8 cellular contexts compared by ENCODE assay signal in genomic region chr1:16078925-16079656, GRCh38. TPM values are rescaled to one million over a fixed set of nuclear protein-coding genes. Genes with fewer than 3 reads are reported as not detected.
DNase-seq lines count a peak whose midpoint lies in the region; ATAC-seq and TF ChIP-seq lines count a peak whose summit lies in the region.

No MANE protein-coding gene starts in this region.

- no peak overlapping the region for H3K4me3 ChIP-seq in A673 (ENCODE audit: low read depth, low read length, poor library complexity, severe bottlenecking)

- H3K4me3 Mint-ChIP-seq in activated naive CD4-positive, alpha-beta T cell treated with anti-CD3 and anti-CD28 coated beads, Interleukin-2, amount 10 ng/mL, durations not matched to agents 7 days and 5 days: peak overlapping the region; percentile 50
- H3K4me3 Mint-ChIP-seq in type B pancreatic cell: no peak overlapping the region

- intact Hi-C loops in A673 (cut with micrococcal nuclease; ENCODE audit: unreplicated experiment): loop anchor here (2.0 kb wide), 5 partner anchors 76 to 284 kb away; partner anchors contain the start of gene CPLANE2
- intact Hi-C loops in posterior cingulate gyrus (cut with DNase I): loop anchor here (1.0 to 5.0 kb wide), 3 partner anchors 108 to 358 kb away; partner anchors contain the start of gene SPATA21

- no peaks in the 10 kb centered on the region for H3K27me3 ChIP-seq in A673 (replicated peaks; ENCODE audit: insufficient read depth, low read depth, low read length, poor library complexity)

- H3K36me3 ChIP-seq in A673 (ENCODE audit: insufficient read depth, low read length, poor library complexity, severe bottlenecking): no peaks in the 10 kb centered on the region

- POLR2A ChIA-PET in A673 (lab: Charles Lee; ENCODE audit: low non-redundant PET): no interaction called here

- H3K4me1 Mint-ChIP-seq in activated naive CD4-positive, alpha-beta T cell treated with anti-CD3 and anti-CD28 coated beads, Interleukin-2, amount 10 ng/mL, durations not matched to agents 7 days and 5 days: peaks cover 13% of the 10 kb centered on the region
- H3K4me1 Mint-ChIP-seq in type B pancreatic cell (ENCODE audit: unreplicated experiment): peaks cover 30% of the 10 kb centered on the region

- no TSS peak for BruUV-seq in A673 (replicated peaks; lab: Mats Ljungman, UMichigan)

- peak overlapping the region; percentile 65 for H3K27ac Mint-ChIP-seq in activated naive CD4-positive, alpha-beta T cell treated with anti-CD3 and anti-CD28 coated beads, Interleukin-2, amount 10 ng/mL, durations not matched to agents 7 days and 5 days
- H3K27ac Mint-ChIP-seq in type B pancreatic cell: peak overlapping the region; percentile 76

- H3K27ac ChIP-seq in A673 (ENCODE audit: low read depth, low read length, poor library complexity, severe bottlenecking): no peak overlapping the region

- peaks cover 37% of the 10 kb centered on the region for H3K27me3 Mint-ChIP-seq in activated naive CD4-positive, alpha-beta T cell treated with anti-CD3 and anti-CD28 coated beads, Interleukin-2, amount 10 ng/mL, durations not matched to agents 7 days and 5 days
- H3K27me3 Mint-ChIP-seq in type B pancreatic cell: peaks cover 5% of the 10 kb centered on the region

- peak; percentile 86 for DNase-seq in A673 (ENCODE audit: low spot score)
- peak; percentile 63 for DNase-seq in NCI-H1105 (lab: John Stamatoyannopoulos, UW)
- peak; percentile 29 for DNase-seq in SKM-1 (lab: John Stamatoyannopoulos, UW; ENCODE audit: unreplicated experiment)
- peak; percentile 85 for DNase-seq in activated naive CD4-positive, alpha-beta T cell treated with anti-CD3 and anti-CD28 coated beads, Interleukin-2, amount 10 ng/mL, durations not matched to agents 7 days and 5 days
- DNase-seq in globus pallidus (ENCODE audit: low spot score): peak; percentile 65
- peak; percentile 49 to 96 (median 78) for DNase-seq in posterior cingulate gyrus
- peak; percentile 85 for DNase-seq in type B pancreatic cell (ENCODE audit: extremely low spot score, unreplicated experiment)

- H3K9me3 Mint-ChIP-seq in activated naive CD4-positive, alpha-beta T cell treated with anti-CD3 and anti-CD28 coated beads, Interleukin-2, amount 10 ng/mL, durations not matched to agents 7 days and 5 days: no peaks in the 10 kb centered on the region
- H3K9me3 Mint-ChIP-seq in type B pancreatic cell: no peaks in the 10 kb centered on the region

- no peaks in the 10 kb centered on the region for H3K36me3 Mint-ChIP-seq in activated naive CD4-positive, alpha-beta T cell treated with anti-CD3 and anti-CD28 coated beads, Interleukin-2, amount 10 ng/mL, durations not matched to agents 7 days and 5 days
- H3K36me3 Mint-ChIP-seq in type B pancreatic cell: no peaks in the 10 kb centered on the region

- peak; percentile 46 for ATAC-seq in GM18909 (IDR thresholded peaks at IDR 0.05; ENCODE audit: poor library complexity, unreplicated experiment)

- no peaks in the 10 kb centered on the region for H3K9me3 ChIP-seq in A673 (ENCODE audit: low read depth, low read length, poor library complexity, severe bottlenecking)

- no peaks in the 10 kb centered on the region for H3K4me1 ChIP-seq in A673 (ENCODE audit: insufficient read depth, low read length, poor library complexity, severe bottlenecking)

- TF ChIP-seq CTCF in A673 (conservative IDR thresholded peaks at IDR 0.05; ENCODE audit: low read depth, low read length) (peak; percentile 96), type B pancreatic cell (conservative IDR thresholded peaks at IDR 0.05) (peak; percentile 94)

- CTCF ChIA-PET in A673 (lab: Charles Lee): interaction anchor here (0.6 to 1.9 kb wide), 12 partner anchors 31 to 284 kb away, joined by 3 to 26 read pairs (median 6); partner anchors contain the start of gene EPHA2
- CTCF ChIA-PET in activated naive CD4-positive, alpha-beta T cell treated with anti-CD3 and anti-CD28 coated beads, Interleukin-2, amount 10 ng/mL, durations not matched to agents 7 days and 5 days (lab: Charles Lee): interaction anchor here (0.6 to 10.7 kb wide), 25 partner anchors 10 to 303 kb away, joined by 3 to 275 read pairs (median 5); partner anchors contain the start of gene FBXO42

RNA-seq across cellular contexts. Expression of gene FAM131C, which starts 5.6 kb away (rescaled TPM):
- total RNA-seq in A673 (2021) (0.71 and 1.3 TPM in 2 replicates), type B pancreatic cell (ENCODE audit: low replicate concordance) (1.4 and 3.1 TPM in 2 replicates)

RNA-seq across cellular contexts. Expression of gene CLCNKB, which starts 35.5 kb away (rescaled TPM):
- total RNA-seq in A673 (2021) (0.13 TPM in 1 of 2 replicates, not detected in the other), type B pancreatic cell (ENCODE audit: low replicate concordance) (0.95 and 1.6 TPM in 2 replicates)

RNA-seq across cellular contexts. Expression of gene CLCNKA, which starts 57.3 kb away (rescaled TPM):
- total RNA-seq in A673 (2021): 0.26 TPM in 1 of 2 replicates, not detected in the other
- total RNA-seq in type B pancreatic cell (ENCODE audit: low replicate concordance): 0.38 and 1.6 TPM in 2 replicates

Comparison
In these comparisons a context has a peak if more than half of its experiments do, and no peak if none do; other contexts are left out.
1. DNase-seq: peak in every context shown above with its lines; median percentile 86 in A673; 85 in activated naive CD4-positive, alpha-beta T cell treated with anti-CD3 and anti-CD28 coated beads, Interleukin-2, amount 10 ng/mL, durations not matched to agents 7 days and 5 days; 85 in type B pancreatic cell; 78 in posterior cingulate gyrus; 65 in globus pallidus; 63 in NCI-H1105; 29 in SKM-1.